In genomic region chr15:100241572-100242479, GRCh38 we compare ENCODE assay signal across 11 cellular contexts.
A peak's percentile ranks its signal among the peaks of the same experiment; 100 is the strongest.
DNase-seq lines count a peak whose midpoint lies in the region; ATAC-seq, FAIRE-seq and TF ChIP-seq lines count a peak whose summit lies in the region.
"Had no signal": no experiment of that assay in that cellular context is flagged by ENCODE, and none has a peak within 500 bp of the region (broad histone marks: within the 10 kb centered on the region; RNA-seq: fewer than 3 reads in every experiment).

No MANE protein-coding gene starts in this region.

- peaks cover 2% of the 10 kb centered on the region for H3K27me3 Mint-ChIP-seq in progenitor cell of endocrine pancreas
- H3K27me3 Mint-ChIP-seq: activated naive CD8-positive, alpha-beta T cell had no signal

- peaks cover 14 to 17% of the 10 kb centered on the region in 2 donors for H3K4me1 ChIP-seq in kidney (ENCODE audit: control insufficient read depth in 1 of 2, insufficient read depth in 1 of 2, low read depth in 1 of 2, low read length in 2 of 2)

- TF ChIP-seq CTCF in progenitor cell of endocrine pancreas (IDR thresholded peaks at IDR 0.05; ENCODE audit: unreplicated experiment) (no peak), kidney (IDR thresholded peaks at IDR 0.05; ENCODE audit: borderline replicate concordance, extremely low read depth, insufficient read depth) (no peak)

- no peak for ATAC-seq in GM21528 (IDR thresholded peaks at IDR 0.05; ENCODE audit: low FRiP score, unreplicated experiment)

- no peaks in the 10 kb centered on the region for H3K36me3 ChIP-seq in kidney (ENCODE audit: control insufficient read depth in 1 of 2, insufficient read depth in 2 of 2, low read length in 2 of 2)

- no peak overlapping the region for H3K9ac ChIP-seq in kidney (ENCODE audit: low read length in 2 of 2)

- H3K27ac Mint-ChIP-seq in progenitor cell of endocrine pancreas = peak overlapping the region; percentile 35
- H3K27ac Mint-ChIP-seq: activated naive CD8-positive, alpha-beta T cell had no signal

- intact Hi-C loops in kidney (cut with DNase I) = no loop called here

- H3K4me3 Mint-ChIP-seq in progenitor cell of endocrine pancreas (ENCODE audit: low read depth) = no peak overlapping the region
- H3K4me3 Mint-ChIP-seq: activated naive CD8-positive, alpha-beta T cell had no signal

- peak; percentile 20 for DNase-seq in HPDE6-E6E7 (ENCODE audit: extremely low spot score)
- DNase-seq in RPMI8226 = peak; percentile 20
- peak; percentile 74 for DNase-seq in fibroblast of peridontal ligament (ENCODE audit: extremely low read depth)
- DNase-seq in progenitor cell of endocrine pancreas (ENCODE audit: low spot score, unreplicated experiment) = no peak
- DNase-seq in activated CD4-positive, alpha-beta T cell treated with anti-CD3 and anti-CD28 coated beads, Interleukin-2, amount 50 U/mL, for 4 hours = no peak
- DNase-seq in DMS153 (lab: John Stamatoyannopoulos, UW) = no peak
- DNase-seq in kidney = no peak
- DNase-seq: HCEC 1CT; stimulated activated CD4-positive, alpha-beta T cell treated with anti-CD3 and anti-CD28 coated beads, Interleukin-4, amount 100 ng/mL, for 1 hour had no signal

- H3K36me3 Mint-ChIP-seq in progenitor cell of endocrine pancreas (ENCODE audit: insufficient read depth) = peaks cover 2% of the 10 kb centered on the region

- no peak for FAIRE-seq in kidney (lab: Jason Lieb, UNC)

- no peak overlapping the region for H3K4me3 ChIP-seq in kidney (ENCODE audit: low read length in 2 of 2)

- no peaks in the 10 kb centered on the region for H3K4me1 Mint-ChIP-seq in progenitor cell of endocrine pancreas (ENCODE audit: low read depth)

- no peaks in the 10 kb centered on the region for H3K9me3 ChIP-seq in kidney (ENCODE audit: control insufficient read depth in 1 of 2, low read length in 2 of 2)

- H3K9me3 Mint-ChIP-seq in progenitor cell of endocrine pancreas (ENCODE audit: low read depth) = peaks cover 4% of the 10 kb centered on the region

- H3K27ac ChIP-seq in kidney (ENCODE audit: low read depth in 2 of 2, low read length in 2 of 2) = no peak overlapping the region

Comparison
In these comparisons a context has a peak if more than half of its experiments do, and no peak if none do; other contexts are left out.
1. DNase-seq: peak in HPDE6-E6E7 (single experiment), RPMI8226 (single experiment) and fibroblast of peridontal ligament (single experiment); none in progenitor cell of endocrine pancreas (single experiment), activated CD4-positive, alpha-beta T cell treated with anti-CD3 and anti-CD28 coated beads, Interleukin-2, amount 50 U/mL, for 4 hours (0 of 2), DMS153 (single experiment) and kidney (single experiment).